11 cellular contexts compared by ENCODE assay signal in the genomic region with DNA sequence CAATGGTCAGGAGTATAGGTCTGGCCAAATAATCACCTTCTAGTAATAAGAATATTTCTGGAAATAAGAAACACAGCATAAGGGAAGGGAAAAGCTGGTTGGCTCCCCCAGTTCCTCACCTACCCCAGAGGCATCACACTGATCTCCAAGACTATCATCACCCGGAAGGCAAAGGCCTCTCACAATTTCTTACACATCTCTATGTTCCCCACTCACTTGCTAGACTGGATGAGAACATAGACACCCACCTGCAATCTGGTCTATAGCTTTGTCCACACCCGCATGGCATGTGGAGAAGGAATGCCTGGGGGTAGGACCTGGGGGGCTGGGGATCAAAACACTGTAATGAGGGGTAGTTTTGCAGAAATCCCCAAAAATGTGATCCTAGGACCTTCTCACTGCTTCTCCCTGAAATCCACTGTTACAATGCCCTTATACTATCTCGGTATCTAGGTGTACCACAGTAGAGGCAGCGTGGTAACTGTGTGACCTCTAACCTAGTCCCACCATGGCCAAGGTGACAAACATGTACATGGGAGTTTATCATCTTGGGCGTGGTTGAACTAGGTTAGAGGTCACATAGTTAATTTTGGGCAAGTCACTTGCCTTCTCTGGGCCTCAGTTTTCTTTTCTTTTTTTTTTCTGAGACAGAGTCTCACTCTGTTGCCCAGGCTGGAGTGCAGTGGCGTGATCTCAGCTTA. TPM values are rescaled to one million over a fixed set of nuclear protein-coding genes. Genes with fewer than 3 reads are reported as not detected.
DNase-seq lines count a peak whose midpoint lies in the region; ATAC-seq and TF ChIP-seq lines count a peak whose summit lies in the region.
"Had no signal": no experiment of that assay in that cellular context is flagged by ENCODE, and none has a peak within 500 bp of the region (broad histone marks: within the 10 kb centered on the region; RNA-seq: fewer than 3 reads in every experiment).

No MANE protein-coding gene starts in this region.

- POLR2A ChIA-PET in IMR-90 (lab: Charles Lee; ENCODE audit: unreplicated experiment): no interaction called here
- POLR2A ChIA-PET in activated CD8-positive, alpha-beta T cell treated with anti-CD3 and anti-CD28 coated beads for 36 hours (lab: Charles Lee): interaction anchor here (0.6 to 4.7 kb wide), 8 partner anchors 22 to 143 kb away, joined by 3 to 30 read pairs (median 4); partner anchors contain the start of gene NRROS

- no peaks in the 10 kb centered on the region for H3K9me1 ChIP-seq in IMR-90 (ENCODE audit: insufficient read depth, low read length)

- H4K5ac ChIP-seq in IMR-90 (ENCODE audit: low read depth, low read length): no peak overlapping the region

- H3K36me3 Mint-ChIP-seq in activated CD8-positive, alpha-beta T cell treated with anti-CD3 and anti-CD28 coated beads for 36 hours (ENCODE audit: low read depth): no peaks in the 10 kb centered on the region
- H3K36me3 Mint-ChIP-seq in memory B cell: no peaks in the 10 kb centered on the region

- peak overlapping the region; percentile 5 to 71 (median 61); a peak in 21 of 22 replicates for H3K27ac ChIP-seq in BLaER1 treated with 17β-estradiol and CSF1 and Interleukin-3, amounts not matched to agents 10 nM and 100 nM
- H3K27ac ChIP-seq in IMR-90 (ENCODE audit: insufficient read depth, low read length): no peak overlapping the region
- H3K27ac ChIP-seq: WERI-Rb-1 had no signal

- H3K18ac ChIP-seq in IMR-90 (ENCODE audit: low read depth, low read length): no peak overlapping the region

- H2AK5ac ChIP-seq in IMR-90 (ENCODE audit: low read depth, low read length): no peak overlapping the region

- 0 out of 2 replicates have a peak overlapping the region, but pooled peaks have one; percentile 41 for H2BK20ac ChIP-seq in IMR-90 (ENCODE audit: low read depth, low read length)

- H3K4me1 ChIP-seq in BLaER1 treated with 17β-estradiol and CSF1 and Interleukin-3, amounts not matched to agents 10 nM and 100 nM: peaks cover 29 to 41% (median 33%) of the 10 kb centered on the region in 10 experiments
- H3K4me1 ChIP-seq in IMR-90 (ENCODE audit: control insufficient read depth, insufficient read depth, low read length): no peaks in the 10 kb centered on the region

- H4K91ac ChIP-seq in IMR-90 (ENCODE audit: insufficient read depth, low read depth, low read length): no peak overlapping the region

- H3K4me1 Mint-ChIP-seq in activated CD8-positive, alpha-beta T cell treated with anti-CD3 and anti-CD28 coated beads for 36 hours (ENCODE audit: low read depth): peaks cover 29% of the 10 kb centered on the region
- H3K4me1 Mint-ChIP-seq in memory B cell: peaks cover 13% of the 10 kb centered on the region

- H3K4me3 Mint-ChIP-seq in activated CD8-positive, alpha-beta T cell treated with anti-CD3 and anti-CD28 coated beads for 36 hours: peak overlapping the region; percentile 35
- peak overlapping the region; percentile 49 for H3K4me3 Mint-ChIP-seq in memory B cell
- H3K4me3 Mint-ChIP-seq: endodermal cell had no signal

- no peak for TF ChIP-seq RAD21 in IMR-90 (IDR thresholded peaks at IDR 0.05; ENCODE audit: low read length)

- H3K27ac Mint-ChIP-seq in activated CD8-positive, alpha-beta T cell treated with anti-CD3 and anti-CD28 coated beads for 36 hours: peak overlapping the region; percentile 81
- peak overlapping the region; percentile 79 for H3K27ac Mint-ChIP-seq in memory B cell
- H3K27ac Mint-ChIP-seq: endodermal cell had no signal

- BruUV-seq in IMR-90 (replicated peaks; lab: Mats Ljungman, UMichigan): no TSS peak

- no peaks in the 10 kb centered on the region for H3K36me3 ChIP-seq in BLaER1 treated with 17β-estradiol and CSF1 and Interleukin-3, amounts not matched to agents 10 nM and 100 nM
- no peaks in the 10 kb centered on the region for H3K36me3 ChIP-seq in IMR-90 (ENCODE audit: control insufficient read depth, insufficient read depth, low read length)
- H3K36me3 ChIP-seq: WERI-Rb-1 had no signal

- peak overlapping the region; percentile 46 for H2AFZ ChIP-seq in IMR-90 (replicated peaks; ENCODE audit: low read length, poor library complexity)

- CTCF ChIA-PET in IMR-90 (lab: Yijun Ruan, JAX): interaction anchor here (0.6 to 1.6 kb wide), 14 partner anchors 8 to 346 kb away, joined by 3 to 13 read pairs (median 3); no protein-coding TSS in a partner anchor
- CTCF ChIA-PET in activated CD8-positive, alpha-beta T cell treated with anti-CD3 and anti-CD28 coated beads for 36 hours (lab: Charles Lee): interaction anchor here (0.6 to 14.8 kb wide), 36 partner anchors 8 to 332 kb away, joined by 3 to 310 read pairs (median 6); partner anchors contain the start of genes CEP19, FBXO45, NCBP2 and NRROS

- no peak for ATAC-seq in IMR-90 (ENCODE audit: low read depth)
- ATAC-seq in activated CD8-positive, alpha-beta T cell treated with anti-CD3 and anti-CD28 coated beads for 36 hours: peak; percentile 31
- ATAC-seq in memory B cell (ENCODE audit: low read depth): no peak
- no peak for ATAC-seq in GM19455 (IDR thresholded peaks at IDR 0.05; ENCODE audit: unreplicated experiment)

- no peak overlapping the region for H3K4ac ChIP-seq in IMR-90 (ENCODE audit: low read depth, low read length)

- H3K9ac ChIP-seq in BLaER1 treated with 17β-estradiol and CSF1 and Interleukin-3, amounts not matched to agents 10 nM and 100 nM: peak overlapping the region in 8 of 11 experiments; percentile 22 to 53 (median 46); a peak in 15 of 22 replicates
- H3K9ac ChIP-seq in IMR-90 (ENCODE audit: low read depth, low read length): no peak overlapping the region

- TF ChIP-seq POLR2A in IMR-90 (IDR thresholded peaks at IDR 0.05; ENCODE audit: low read depth, low read length): no peak

- no peak overlapping the region for H2BK15ac ChIP-seq in IMR-90 (ENCODE audit: low read depth, low read length)

- H3K27me3 ChIP-seq in BLaER1 treated with 17β-estradiol and CSF1 and Interleukin-3, amounts not matched to agents 10 nM and 100 nM: no peaks in the 10 kb centered on the region
- H3K27me3 ChIP-seq in IMR-90 (ENCODE audit: control insufficient read depth, insufficient read depth, low read length): peaks cover 7% of the 10 kb centered on the region
- H3K27me3 ChIP-seq: testis had no signal

- no peak overlapping the region for H2BK5ac ChIP-seq in IMR-90 (ENCODE audit: low read depth, low read length, poor library complexity, severe bottlenecking)

- no peaks in the 10 kb centered on the region for H4K20me1 ChIP-seq in BLaER1 treated with 17β-estradiol and CSF1 and Interleukin-3, amounts not matched to agents 10 nM and 100 nM
- no peaks in the 10 kb centered on the region for H4K20me1 ChIP-seq in IMR-90 (ENCODE audit: insufficient read depth, low read length)

- H3K23ac ChIP-seq in IMR-90 (ENCODE audit: low read depth, low read length): no peak overlapping the region

- TF ChIP-seq CTCF in IMR-90 (conservative IDR thresholded peaks at IDR 0.05; ENCODE audit: low read depth, low read length): no peak
- no peak for TF ChIP-seq CTCF in activated CD8-positive, alpha-beta T cell treated with anti-CD3 and anti-CD28 coated beads for 36 hours (IDR thresholded peaks at IDR 0.05)

- H3K79me1 ChIP-seq in IMR-90 (ENCODE audit: low read depth in 1 of 2, low read length in 2 of 2): no peaks in the 10 kb centered on the region

- H4K8ac ChIP-seq in IMR-90 (ENCODE audit: low read depth in 2 of 2, low read length in 2 of 2): no peak overlapping the region

- no peak overlapping the region for H3K14ac ChIP-seq in IMR-90 (replicated peaks; ENCODE audit: low read depth, low read length)

- no peak overlapping the region for H2BK120ac ChIP-seq in IMR-90 (ENCODE audit: low read depth, low read length)

- DNase-seq in IMR-90 (no peak), memory B cell (ENCODE audit: low spot score in 2 of 2) (no peak), NCI-H1092 (lab: John Stamatoyannopoulos, UW) (no peak), NCI-H1930 (lab: John Stamatoyannopoulos, UW) (no peak)
- no peak for DNase-seq in activated CD8-positive, alpha-beta T cell treated with anti-CD3 and anti-CD28 coated beads for 36 hours
- DNase-seq in stimulated activated CD4-positive, alpha-beta T cell treated with anti-CD3 and anti-CD28 coated beads, Interleukin-4, amount 100 ng/mL, for 24 hours: no peak

- WGBS in IMR-90 (ENCODE audit: extremely low coverage in 2 of 2, insufficient read length in 1 of 2), 2 experiments: no CpG with 5 or more reads among the region's 6 CpGs

- no peaks in the 10 kb centered on the region for H3K27me3 Mint-ChIP-seq in activated CD8-positive, alpha-beta T cell treated with anti-CD3 and anti-CD28 coated beads for 36 hours
- H3K27me3 Mint-ChIP-seq in memory B cell: no peaks in the 10 kb centered on the region

- in situ Hi-C loops in IMR-90 (cut with MboI; ENCODE audit: low sequenced_read_pairs): loop anchor here (5.0 to 25.0 kb wide), 2 partner anchors 77 to 352 kb away; partner anchors contain the start of gene PIGZ

- H3K9me3 ChIP-seq in BLaER1 treated with 17β-estradiol and CSF1 and Interleukin-3, amounts not matched to agents 10 nM and 100 nM (replicated peaks in 1 of 11): no peaks in the 10 kb centered on the region
- no peaks in the 10 kb centered on the region for H3K9me3 ChIP-seq in IMR-90 (ENCODE audit: control insufficient read depth, insufficient read depth, low read length)
- H3K9me3 ChIP-seq: testis had no signal

- intact Hi-C loops in IMR-90 (cut with micrococcal nuclease): loop anchor here (1.0 to 10.0 kb wide), 3 partner anchors 75 to 361 kb away; partner anchors contain the start of gene NCBP2
- intact Hi-C loops in activated CD8-positive, alpha-beta T cell treated with anti-CD3 and anti-CD28 coated beads for 36 hours (cut with micrococcal nuclease): loop anchor here (2.0 to 5.0 kb wide), 3 partner anchors 32 to 83 kb away; no protein-coding TSS in a partner anchor

- peak overlapping the region in 2 of 10 experiments; percentile 23 to 41; a peak in 3 of 20 replicates for H3K4me3 ChIP-seq in BLaER1 treated with 17β-estradiol and CSF1 and Interleukin-3, amounts not matched to agents 10 nM and 100 nM
- no peak overlapping the region for H3K4me3 ChIP-seq in IMR-90 (ENCODE audit: insufficient read depth, low read depth, low read length)
- H3K4me3 ChIP-seq: testis had no signal

- H2AK9ac ChIP-seq in IMR-90 (replicated peaks; ENCODE audit: low read depth, low read length, poor library complexity): no peak overlapping the region

- dilution Hi-C loops in IMR-90 (cut with HindIII; ENCODE audit: low sequenced_read_pairs, unreplicated experiment): no loop called here

- no peak overlapping the region for H3K56ac ChIP-seq in IMR-90 (ENCODE audit: extremely low read depth, insufficient read depth, low read length)

- H3K9me3 Mint-ChIP-seq in activated CD8-positive, alpha-beta T cell treated with anti-CD3 and anti-CD28 coated beads for 36 hours: no peaks in the 10 kb centered on the region
- H3K9me3 Mint-ChIP-seq in memory B cell: peaks cover 1% of the 10 kb centered on the region
- H3K9me3 Mint-ChIP-seq: endodermal cell had no signal

- peak overlapping the region; percentile 51 to 80 (median 72) for H3K4me2 ChIP-seq in BLaER1 treated with 17β-estradiol and CSF1 and Interleukin-3, amounts not matched to agents 10 nM and 100 nM
- H3K4me2 ChIP-seq in IMR-90 (ENCODE audit: low read depth, low read length): no peak overlapping the region

RNA-seq across cellular contexts. Expression of gene NRROS, which starts 29.5 kb away (rescaled TPM):
- under 0.01 TPM in 1 of 2 replicates, not detected in the other for total RNA-seq in IMR-90 (2012; rRNA removed)
- 0.10 and 0.16 TPM in 2 replicates for polyA plus RNA-seq in IMR-90 (2012; rRNA removed)
- polyA plus RNA-seq in IMR-90 (2012; cell fraction: cytosol; rRNA removed): 0.04 and 0.15 TPM in 2 replicates
- 0.07 and 0.22 TPM in 2 replicates for polyA plus RNA-seq in IMR-90 (2012; cell fraction: nucleus; rRNA removed; ENCODE audit: low replicate concordance)
- total RNA-seq in activated CD8-positive, alpha-beta T cell treated with anti-CD3 and anti-CD28 coated beads for 36 hours: 10 to 100 TPM; 24.2 to 26.5 TPM

RNA-seq across cellular contexts. Expression of gene FBXO45, which starts 41.5 kb away (rescaled TPM):
- total RNA-seq in IMR-90 (2012; rRNA removed): 5.0 and 11.7 TPM in 2 replicates
- polyA plus RNA-seq in IMR-90 (2012; rRNA removed): 3.1 and 3.8 TPM in 2 replicates
- 0.70 and 0.81 TPM in 2 replicates for polyA plus RNA-seq in IMR-90 (2012; cell fraction: cytosol; rRNA removed)
- polyA plus RNA-seq in IMR-90 (2012; cell fraction: nucleus; rRNA removed; ENCODE audit: low replicate concordance): 0.33 and 0.91 TPM in 2 replicates
- 10 to 100 TPM; 18.2 TPM for total RNA-seq in activated CD8-positive, alpha-beta T cell treated with anti-CD3 and anti-CD28 coated beads for 36 hours

RNA-seq across cellular contexts. Expression of gene WDR53, which starts 41.6 kb away (rescaled TPM):
- total RNA-seq in IMR-90 (2012; rRNA removed): 5.7 and 6.4 TPM in 2 replicates
- 5.3 and 5.9 TPM in 2 replicates for polyA plus RNA-seq in IMR-90 (2012; rRNA removed)
- polyA plus RNA-seq in IMR-90 (2012; cell fraction: cytosol; rRNA removed): 1.1 and 3.2 TPM in 2 replicates
- 0.75 and 3.9 TPM in 2 replicates for polyA plus RNA-seq in IMR-90 (2012; cell fraction: nucleus; rRNA removed; ENCODE audit: low replicate concordance)
- 10 to 100 TPM; 16.2 to 17.2 TPM for total RNA-seq in activated CD8-positive, alpha-beta T cell treated with anti-CD3 and anti-CD28 coated beads for 36 hours

Comparison
In these comparisons a context has a peak if more than half of its experiments do, and no peak if none do; other contexts are left out.
1. RNA of gene NRROS, which starts 29.5 kb away (total RNA-seq): 24.2 to 26.5 TPM in activated CD8-positive, alpha-beta T cell treated with anti-CD3 and anti-CD28 coated beads for 36 hours; under 0.01 TPM in IMR-90; every median in the first group is over 10 times any median in the second.